8 cellular contexts compared by ENCODE assay signal in genomic region chr12:121132601-121133481, GRCh38. TPM values are rescaled to one million over a fixed set of nuclear protein-coding genes. Genes with fewer than 3 reads are reported as not detected.
DNase-seq lines count a peak whose midpoint lies in the region; ATAC-seq, FAIRE-seq and TF ChIP-seq lines count a peak whose summit lies in the region.

P2RX7 (plus strand) TSS chr12:121132876; CDS start chr12:121132971, 95 bp downstream.

- no peak for FAIRE-seq in D721Med (lab: Jason Lieb, UNC)

- H3K4me3 ChIP-seq in coronary artery = peak within 1 kb of the TSS; percentile 86

- CTCF ChIA-PET in activated B cell treated with CpG ODN at 0.5 μM for 24 hours (lab: Charles Lee) = interaction anchor here (0.6 kb wide), 1 partner anchor 348 kb away, joined by 4 read pairs; no protein-coding TSS in a partner anchor

- DNase-seq in Ammon's horn (ENCODE audit: low spot score) (peak; percentile 98), NCI-H2081 (lab: John Stamatoyannopoulos, UW) (peak; percentile 45 to 69), activated B cell treated with CpG ODN at 0.5 μM for 24 hours (peak; percentile 38), coronary artery (ENCODE audit: low spot score) (peak; percentile 76), kidney tubule cell (ENCODE audit: low spot score) (peak; percentile 91), D721Med (ENCODE audit: insufficient read length, low spot score) (no peak)
- peak; percentile 16 to 26 for DNase-seq in stimulated activated CD4-positive, alpha-beta T cell treated with anti-CD3 and anti-CD28 coated beads, Interleukin-1b, Interleukin-23, amount 100 ng/mL, for 4 hours (ENCODE audit: low read depth in 2 of 2)

- peak; percentile 33 for ATAC-seq in GM19438 (IDR thresholded peaks at IDR 0.05; ENCODE audit: low read depth, unreplicated experiment)
- ATAC-seq in activated B cell treated with CpG ODN at 0.5 μM for 24 hours (ENCODE audit: low read depth) = peak; percentile 8

- TF ChIP-seq CTCF in activated B cell treated with CpG ODN at 0.5 μM for 24 hours (IDR thresholded peaks at IDR 0.05) (no peak), coronary artery (IDR thresholded peaks at IDR 0.05) (no peak), D721Med (IDR thresholded peaks at IDR 0.05; ENCODE audit: insufficient read depth, missing control alignments) (no peak)

- peak within 1 kb of the TSS; percentile 8 to 84 for H3K27ac ChIP-seq in coronary artery

- intact Hi-C loops in activated B cell treated with CpG ODN at 0.5 μM for 24 hours (cut with micrococcal nuclease) = no loop called here

- H3K27me3 Mint-ChIP-seq in activated B cell treated with CpG ODN at 0.5 μM for 24 hours = no peaks in the 10 kb centered on the region

- H3K9me3 Mint-ChIP-seq in activated B cell treated with CpG ODN at 0.5 μM for 24 hours = peaks cover 2% of the 10 kb centered on the region

- POLR2A ChIA-PET in activated B cell treated with CpG ODN at 0.5 μM for 24 hours (lab: Charles Lee) = interaction anchor here (0.5 to 1.5 kb wide), 6 partner anchors 10 to 551 kb away, joined by 3 to 7 read pairs (median 3); partner anchors contain the start of genes ANAPC5 and POP5

- peaks cover 62% of the 10 kb centered on the region for H3K4me1 Mint-ChIP-seq in activated B cell treated with CpG ODN at 0.5 μM for 24 hours

- peak within 1 kb of the TSS; percentile 78 for H3K27ac Mint-ChIP-seq in activated B cell treated with CpG ODN at 0.5 μM for 24 hours

- H3K4me3 Mint-ChIP-seq in activated B cell treated with CpG ODN at 0.5 μM for 24 hours = peak within 1 kb of the TSS; percentile 86

- peaks cover 2% of the 10 kb centered on the region for H3K36me3 Mint-ChIP-seq in activated B cell treated with CpG ODN at 0.5 μM for 24 hours (ENCODE audit: low read depth)

RNA-seq across cellular contexts. Expression of gene P2RX7, which starts in this region (rescaled TPM):
- 2.7 and 5.3 TPM in 2 replicates for total RNA-seq in activated B cell treated with CpG ODN at 0.5 μM for 24 hours
